Comparison of ENCODE assay signal across 9 cellular contexts in the genomic region with DNA sequence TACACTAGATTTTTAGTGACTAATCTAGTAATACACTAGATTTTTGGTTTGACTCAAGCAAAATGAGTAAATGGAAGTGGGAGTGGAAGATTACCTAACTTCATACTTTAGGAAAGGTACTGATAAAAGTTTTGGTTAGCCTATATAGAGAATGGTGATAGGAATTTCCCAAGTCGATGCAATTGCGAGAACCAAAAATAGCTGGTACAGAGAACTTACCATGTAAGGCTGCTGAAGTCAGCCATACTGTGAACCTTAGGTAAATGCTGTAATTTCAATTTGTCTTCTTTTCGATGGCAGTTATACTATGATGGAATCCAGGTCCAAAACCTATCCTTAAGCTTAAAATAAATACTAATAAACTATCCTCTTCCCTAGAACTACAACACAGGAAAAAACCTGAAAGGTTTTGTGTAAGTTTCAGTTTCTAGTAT. TPM values are rescaled to one million over a fixed set of nuclear protein-coding genes. Genes with fewer than 3 reads are reported as not detected.
DNase-seq lines count a peak whose midpoint lies in the region; ATAC-seq, FAIRE-seq and TF ChIP-seq lines count a peak whose summit lies in the region.
"Had no signal": no experiment of that assay in that cellular context is flagged by ENCODE, and none has a peak within 500 bp of the region (broad histone marks: within the 10 kb centered on the region; RNA-seq: fewer than 3 reads in every experiment).

No MANE protein-coding gene starts in this region.

- no peak overlapping the region for H3K4me2 ChIP-seq in mesenchymal stem cell (ENCODE audit: low read length, poor library complexity, severe bottlenecking)

- H2AFZ ChIP-seq in mesenchymal stem cell (ENCODE audit: low read depth, low read length), result no peak overlapping the region

- no peak overlapping the region for H3K4me3 ChIP-seq in mesenchymal stem cell (ENCODE audit: insufficient read depth in 1 of 2, low read depth in 1 of 2, low read length in 2 of 2)

- DNase-seq in stimulated activated naive CD8-positive, alpha-beta T cell treated with anti-CD3 and anti-CD28 coated beads, Interleukin-15, Interleukin-2, amounts not matched to agents 100 U/mL and 50 U/mL, for 24 hours, result no peak
- no peak for DNase-seq in activated CD8-positive, alpha-beta T cell treated with anti-CD3 and anti-CD28 coated beads, Interleukin-2, amount 10 ng/mL, durations not matched to agents 7 days and 5 days
- DNase-seq in mesenchymal stem cell (peak; percentile 33), superior temporal gyrus (ENCODE audit: extremely low spot score) (no peak), H54 (ENCODE audit: insufficient read length, low spot score) (no peak), NCI-H2227 treated with DMSO at 0.1 percent for 48 hours (lab: John Stamatoyannopoulos, UW) (no peak)
- DNase-seq: NCI-H146 had no signal

- H2BK15ac ChIP-seq in mesenchymal stem cell (ENCODE audit: low read depth, poor library complexity, severe bottlenecking), result no peak overlapping the region

- no peak overlapping the region for H3K23ac ChIP-seq in mesenchymal stem cell (ENCODE audit: low read length in 2 of 2)

- no peak overlapping the region for H2BK120ac ChIP-seq in mesenchymal stem cell (ENCODE audit: low read depth, low read length)

- H3K4me3 Mint-ChIP-seq in stimulated activated naive CD8-positive, alpha-beta T cell treated with anti-CD3 and anti-CD28 coated beads, Interleukin-15, Interleukin-2, amounts not matched to agents 100 ng/mL and 50 ng/mL, for 24 hours, result peak overlapping the region; percentile 31
- no peak overlapping the region for H3K4me3 Mint-ChIP-seq in activated CD8-positive, alpha-beta T cell treated with anti-CD3 and anti-CD28 coated beads, Interleukin-2, amount 10 ng/mL, durations not matched to agents 7 days and 5 days

- H3K9me3 Mint-ChIP-seq in stimulated activated naive CD8-positive, alpha-beta T cell treated with anti-CD3 and anti-CD28 coated beads, Interleukin-15, Interleukin-2, amounts not matched to agents 100 ng/mL and 50 ng/mL, for 24 hours, result no peaks in the 10 kb centered on the region
- H3K9me3 Mint-ChIP-seq in activated CD8-positive, alpha-beta T cell treated with anti-CD3 and anti-CD28 coated beads, Interleukin-2, amount 10 ng/mL, durations not matched to agents 7 days and 5 days (ENCODE audit: insufficient read depth), result no peaks in the 10 kb centered on the region

- no peak overlapping the region for H3K18ac ChIP-seq in mesenchymal stem cell (ENCODE audit: low read depth in 1 of 2, low read length in 2 of 2)

- no peak for TF ChIP-seq POLR2A in H54 (IDR thresholded peaks at IDR 0.05; ENCODE audit: low read depth, low read length)

- 93% methylated on average over 2 of the region's 3 CpGs for WGBS in mesenchymal stem cell

- CTCF ChIA-PET in activated CD8-positive, alpha-beta T cell treated with anti-CD3 and anti-CD28 coated beads, Interleukin-2, amount 10 ng/mL, durations not matched to agents 7 days and 5 days (lab: Charles Lee), result interaction anchor here (0.6 to 1.2 kb wide), 4 partner anchors 10 to 192 kb away, joined by 3 to 4 read pairs (median 3); no protein-coding TSS in a partner anchor

- H3K79me1 ChIP-seq in mesenchymal stem cell (replicated peaks; ENCODE audit: low read length, poor library complexity, severe bottlenecking), result no peaks in the 10 kb centered on the region

- H4K8ac ChIP-seq in mesenchymal stem cell (ENCODE audit: low read length), result no peak overlapping the region

- peaks cover 0 to 77% of the 10 kb centered on the region in 2 experiments for H3K36me3 ChIP-seq in mesenchymal stem cell (ENCODE audit: control insufficient read depth in 1 of 2, insufficient read depth in 2 of 2, low read depth in 1 of 2, low read length in 2 of 2)

- no peak overlapping the region for H2BK12ac ChIP-seq in mesenchymal stem cell (ENCODE audit: low read length in 2 of 2)

- no peak for ATAC-seq in stimulated activated naive CD8-positive, alpha-beta T cell treated with anti-CD3 and anti-CD28 coated beads, Interleukin-15, Interleukin-2, amounts not matched to agents 100 U/mL and 50 U/mL, for 24 hours
- ATAC-seq in activated CD8-positive, alpha-beta T cell treated with anti-CD3 and anti-CD28 coated beads, Interleukin-2, amount 10 ng/mL, durations not matched to agents 7 days and 5 days, result no peak
- no peak for ATAC-seq in GM21737 (IDR thresholded peaks at IDR 0.05; ENCODE audit: unreplicated experiment)

- no peak overlapping the region for H3K27ac ChIP-seq in mesenchymal stem cell (ENCODE audit: low read length, poor library complexity, severe bottlenecking)

- H3K4me1 Mint-ChIP-seq in stimulated activated naive CD8-positive, alpha-beta T cell treated with anti-CD3 and anti-CD28 coated beads, Interleukin-15, Interleukin-2, amounts not matched to agents 100 ng/mL and 50 ng/mL, for 24 hours (ENCODE audit: low read depth), result peaks cover 73% of the 10 kb centered on the region
- peaks cover 60% of the 10 kb centered on the region for H3K4me1 Mint-ChIP-seq in activated CD8-positive, alpha-beta T cell treated with anti-CD3 and anti-CD28 coated beads, Interleukin-2, amount 10 ng/mL, durations not matched to agents 7 days and 5 days (ENCODE audit: low read depth)

- H3K9me3 ChIP-seq in mesenchymal stem cell (ENCODE audit: control insufficient read depth, low read length), result no peaks in the 10 kb centered on the region

- no peak overlapping the region for H2BK5ac ChIP-seq in mesenchymal stem cell (ENCODE audit: low read depth, low read length, poor library complexity, severe bottlenecking)

- FAIRE-seq in H54 (lab: Jason Lieb, UNC), result no peak

- H3K27ac Mint-ChIP-seq in stimulated activated naive CD8-positive, alpha-beta T cell treated with anti-CD3 and anti-CD28 coated beads, Interleukin-15, Interleukin-2, amounts not matched to agents 100 ng/mL and 50 ng/mL, for 24 hours, result peak overlapping the region; percentile 46
- peak overlapping the region; percentile 80 for H3K27ac Mint-ChIP-seq in activated CD8-positive, alpha-beta T cell treated with anti-CD3 and anti-CD28 coated beads, Interleukin-2, amount 10 ng/mL, durations not matched to agents 7 days and 5 days

- H3K4ac ChIP-seq in mesenchymal stem cell (ENCODE audit: low read depth in 1 of 2, low read length in 2 of 2), result no peak overlapping the region

- no peak overlapping the region for H4K91ac ChIP-seq in mesenchymal stem cell (ENCODE audit: low read length)

- H3K4me1 ChIP-seq in mesenchymal stem cell (ENCODE audit: control insufficient read depth, insufficient read depth, low read depth, low read length), result no peaks in the 10 kb centered on the region

- H3K14ac ChIP-seq in mesenchymal stem cell (ENCODE audit: low read length in 2 of 2), result no peak overlapping the region

- H2AK5ac ChIP-seq in mesenchymal stem cell (ENCODE audit: low read length, severe bottlenecking), result no peak overlapping the region

- peaks cover 84% of the 10 kb centered on the region for H3K36me3 Mint-ChIP-seq in stimulated activated naive CD8-positive, alpha-beta T cell treated with anti-CD3 and anti-CD28 coated beads, Interleukin-15, Interleukin-2, amounts not matched to agents 100 ng/mL and 50 ng/mL, for 24 hours (ENCODE audit: low read depth)
- peaks cover 78% of the 10 kb centered on the region for H3K36me3 Mint-ChIP-seq in activated CD8-positive, alpha-beta T cell treated with anti-CD3 and anti-CD28 coated beads, Interleukin-2, amount 10 ng/mL, durations not matched to agents 7 days and 5 days (ENCODE audit: low read depth)

- H3K9ac ChIP-seq in mesenchymal stem cell (ENCODE audit: low read length), result peak overlapping the region; percentile 48

- POLR2A ChIA-PET in activated CD8-positive, alpha-beta T cell treated with anti-CD3 and anti-CD28 coated beads, Interleukin-2, amount 10 ng/mL, durations not matched to agents 7 days and 5 days (lab: Charles Lee), result interaction anchor here (1.0 to 2.4 kb wide), 5 partner anchors 10 to 406 kb away, joined by 3 to 12 read pairs (median 10); a partner anchor contains a TSS

- no peaks in the 10 kb centered on the region for H3K27me3 ChIP-seq in mesenchymal stem cell (ENCODE audit: control insufficient read depth in 1 of 2, insufficient read depth in 1 of 2, low read length in 2 of 2)

- no peaks in the 10 kb centered on the region for H3K27me3 Mint-ChIP-seq in stimulated activated naive CD8-positive, alpha-beta T cell treated with anti-CD3 and anti-CD28 coated beads, Interleukin-15, Interleukin-2, amounts not matched to agents 100 ng/mL and 50 ng/mL, for 24 hours
- no peaks in the 10 kb centered on the region for H3K27me3 Mint-ChIP-seq in activated CD8-positive, alpha-beta T cell treated with anti-CD3 and anti-CD28 coated beads, Interleukin-2, amount 10 ng/mL, durations not matched to agents 7 days and 5 days (ENCODE audit: low read depth)

RNA-seq across cellular contexts. Expression of a gene that starts 4.6 kb away (rescaled TPM):
- 100 to 1,000 TPM; 129 to 134 TPM for total RNA-seq in activated CD8-positive, alpha-beta T cell treated with anti-CD3 and anti-CD28 coated beads, Interleukin-2, amount 10 ng/mL, durations not matched to agents 7 days and 5 days
- polyA plus RNA-seq in mesenchymal stem cell (2013, experiment 1 of 2), result 74.1 TPM
- polyA plus RNA-seq in mesenchymal stem cell (2013, experiment 2 of 2), result 72.8 TPM

RNA-seq across cellular contexts. Expression of a gene that starts 15.9 kb away (rescaled TPM):
- 100 to 1,000 TPM; 223 to 228 TPM for total RNA-seq in activated CD8-positive, alpha-beta T cell treated with anti-CD3 and anti-CD28 coated beads, Interleukin-2, amount 10 ng/mL, durations not matched to agents 7 days and 5 days
- 56.5 TPM for polyA plus RNA-seq in mesenchymal stem cell (2013, experiment 1 of 2)
- 54.6 TPM for polyA plus RNA-seq in mesenchymal stem cell (2013, experiment 2 of 2)

RNA-seq across cellular contexts. Expression of a gene that starts 51.1 kb away (rescaled TPM):
- total RNA-seq in activated CD8-positive, alpha-beta T cell treated with anti-CD3 and anti-CD28 coated beads, Interleukin-2, amount 10 ng/mL, durations not matched to agents 7 days and 5 days, result 1 to 10 TPM; 3.4 to 3.7 TPM
- polyA plus RNA-seq in mesenchymal stem cell (2013, experiment 1 of 2), result not detected
- not detected for polyA plus RNA-seq in mesenchymal stem cell (2013, experiment 2 of 2)
